In genomic region chr1:12761781-12762180, GRCh38 we compare ENCODE assay signal across 11 cellular contexts. TPM values are rescaled to one million over a fixed set of nuclear protein-coding genes. Genes with fewer than 3 reads are reported as not detected.
"Had no signal": no experiment of that assay in that cellular context is flagged by ENCODE, and none has a peak within 500 bp of the region (broad histone marks: within the 10 kb centered on the region; RNA-seq: fewer than 3 reads in every experiment).

No MANE protein-coding gene starts in this region.

- H2AFZ ChIP-seq: GM23248, GM23338 had no signal

- DNase-seq: GM23248, GOT3, H7, H9, HCEC 1CT, HFFc6 had no signal

- H3K9me3 Mint-ChIP-seq: GM23338 had no signal

- H3K9me3 ChIP-seq: HAP-1 had no signal

- H3K4me1 ChIP-seq: HAP-1 had no signal

- H3K4me2 ChIP-seq: GM23338 had no signal

- H3K4me3 Mint-ChIP-seq: GM23338, H9, HFFc6 had no signal

- H3K9ac ChIP-seq: GM23248 had no signal

- H3K36me3 ChIP-seq: HAP-1 had no signal

- H3K27ac Mint-ChIP-seq: GM23338, H9, HFFc6 had no signal

- ATAC-seq: GM23338, HCT116 had no signal

- FAIRE-seq: H54 had no signal

- H3K4me3 ChIP-seq: GM23248, GM23338, HAP-1 had no signal

- H3K27ac ChIP-seq: GM23248 had no signal

RNA-seq across cellular contexts. Expression of gene PRAMEF12, which starts 11.8 kb away (rescaled TPM):
- total RNA-seq: GM23248, GM23338, H4, H7, H9, HFFc6 had no signal
- polyA plus RNA-seq: GM23248, GM23338 had no signal

RNA-seq across cellular contexts. Expression of gene CFAP107, which starts 15.8 kb away (rescaled TPM):
- total RNA-seq: GM23248, H4, H7, H9, HFFc6 had no signal
- polyA plus RNA-seq: GM23248, GM23338 had no signal

RNA-seq across cellular contexts. Expression of gene PRAMEF1, which starts 29.4 kb away (rescaled TPM):
- total RNA-seq: GM23248, GM23338, H4, H7, H9, HFFc6 had no signal
- polyA plus RNA-seq: GM23248, GM23338 had no signal

RNA-seq across cellular contexts. Expression of gene AADACL3, which starts 45.9 kb away (rescaled TPM):
- total RNA-seq: GM23248, H4, HFFc6 had no signal
- polyA plus RNA-seq: GM23248 had no signal
